7 cellular contexts compared by ENCODE assay signal in the genomic region with DNA sequence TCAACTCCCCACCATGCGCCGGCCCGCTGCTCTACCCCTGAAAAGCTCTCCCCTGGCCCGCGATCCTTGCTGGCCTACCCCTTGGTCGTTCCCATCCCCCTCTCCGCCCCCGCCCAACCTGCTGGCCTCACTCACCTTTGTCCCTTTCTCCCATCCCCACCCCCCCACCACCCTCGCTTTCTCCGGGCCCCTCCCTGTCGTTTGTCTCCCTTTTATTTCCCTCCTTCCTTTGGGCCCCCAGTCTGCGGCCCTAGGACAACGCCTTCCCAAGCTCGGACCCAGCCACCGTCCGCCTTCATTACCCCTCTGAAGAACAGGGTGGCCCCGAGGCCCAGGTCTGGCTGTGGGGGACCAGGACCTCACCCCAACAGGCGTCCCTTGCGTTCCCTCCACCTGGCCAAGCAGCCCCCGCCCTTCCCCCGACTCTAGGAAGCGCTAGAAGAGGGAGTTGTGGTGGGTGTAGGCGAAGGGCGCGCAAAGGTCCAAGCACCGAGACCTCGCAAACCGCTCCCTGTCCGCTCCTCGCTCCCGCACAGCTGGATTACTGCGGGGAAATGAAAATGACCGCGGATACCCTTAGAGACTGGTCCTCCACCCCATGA. TPM values are rescaled to one million over a fixed set of nuclear protein-coding genes. Genes with fewer than 3 reads are reported as not detected.
A peak's percentile ranks its signal among the peaks of the same experiment; 100 is the strongest.
DNase-seq lines count a peak whose midpoint lies in the region; ATAC-seq and TF ChIP-seq lines count a peak whose summit lies in the region.
"Had no signal": no experiment of that assay in that cellular context is flagged by ENCODE, and none has a peak within 500 bp of the region (broad histone marks: within the 10 kb centered on the region; RNA-seq: fewer than 3 reads in every experiment).

No MANE protein-coding gene starts in this region.

- peaks cover 16% of the 10 kb centered on the region for H3K4me1 ChIP-seq in cardiac muscle cell (ENCODE audit: low read depth)
- peaks cover 43% of the 10 kb centered on the region for H3K4me1 ChIP-seq in upper lobe of right lung

- peak overlapping the region; percentile 16 for H3K4me3 ChIP-seq in cardiac muscle cell
- peak overlapping the region; percentile 45 for H3K4me3 ChIP-seq in upper lobe of right lung

- ATAC-seq in left ventricle myocardium superior (no peak), upper lobe of right lung (no peak)

- H3K36me3 ChIP-seq in cardiac muscle cell (no peaks in the 10 kb centered on the region), upper lobe of right lung (no peaks in the 10 kb centered on the region)

- TF ChIP-seq CTCF in cardiac muscle cell (IDR thresholded peaks at IDR 0.05; ENCODE audit: low read depth, low read length) (no peak), upper lobe of right lung (IDR thresholded peaks at IDR 0.05) (no peak)

- intact Hi-C loops in left ventricle myocardium superior (cut with micrococcal nuclease) = loop anchor here (2.0 kb wide), 1 partner anchor 31 kb away; no protein-coding TSS in a partner anchor
- intact Hi-C loops in upper lobe of right lung (cut with DNase I) = loop anchor here (5.0 kb wide), 1 partner anchor 35 kb away; no protein-coding TSS in a partner anchor

- H3K27ac ChIP-seq in cardiac muscle cell (no peak overlapping the region), upper lobe of right lung (peak overlapping the region; percentile 74)
- H3K27ac ChIP-seq: VCaP had no signal

- H3K9me3 ChIP-seq in cardiac muscle cell (ENCODE audit: low read depth) = no peaks in the 10 kb centered on the region
- H3K9me3 ChIP-seq in upper lobe of right lung = no peaks in the 10 kb centered on the region

- H3K27me3 ChIP-seq in cardiac muscle cell (no peaks in the 10 kb centered on the region), upper lobe of right lung (no peaks in the 10 kb centered on the region)

- no peak for DNase-seq in cardiac muscle cell (ENCODE audit: low read depth in 1 of 2, low spot score in 1 of 2)
- no peak for DNase-seq in left ventricle myocardium superior
- DNase-seq in islet precursor cell = peak; percentile 80
- DNase-seq in upper lobe of right lung = no peak
- DNase-seq in NOMO-1 (lab: John Stamatoyannopoulos, UW; ENCODE audit: unreplicated experiment in 2 of 2) = no peak
- DNase-seq in NCI-H526 treated with DMSO at 0.1 percent for 48 hours (lab: John Stamatoyannopoulos, UW) = no peak

RNA-seq across cellular contexts. Expression of gene SLC7A7, which starts 6.9 kb away (rescaled TPM):
- total RNA-seq in cardiac muscle cell (1.3 and 2.3 TPM in 2 replicates), left ventricle myocardium superior (4.7 TPM), upper lobe of right lung (84.4 TPM)
- polyA plus RNA-seq in cardiac muscle cell = 1.4 and 1.9 TPM in 2 replicates

RNA-seq across cellular contexts. Expression of gene MRPL52, which starts 7.6 kb away (rescaled TPM):
- total RNA-seq in cardiac muscle cell (58.0 and 97.9 TPM in 2 replicates), left ventricle myocardium superior (113 TPM), upper lobe of right lung (58.4 TPM)
- polyA plus RNA-seq in cardiac muscle cell = 246 and 259 TPM in 2 replicates

RNA-seq across cellular contexts. Expression of gene MMP14, which starts 14.3 kb away (rescaled TPM):
- total RNA-seq in cardiac muscle cell = 24.6 and 48.1 TPM in 2 replicates
- polyA plus RNA-seq in cardiac muscle cell = 1.8 and 6.3 TPM in 2 replicates
- total RNA-seq in left ventricle myocardium superior = 19.9 TPM
- total RNA-seq in upper lobe of right lung = 149 TPM

RNA-seq across cellular contexts. Expression of gene LRP10, which starts 49.4 kb away (rescaled TPM):
- total RNA-seq in cardiac muscle cell (40.8 and 47.1 TPM in 2 replicates), left ventricle myocardium superior (61.9 TPM), upper lobe of right lung (142 TPM)
- polyA plus RNA-seq in cardiac muscle cell = 58.6 and 62.7 TPM in 2 replicates

RNA-seq across cellular contexts. Expression of gene OXA1L, which starts 55.6 kb away (rescaled TPM):
- total RNA-seq in cardiac muscle cell (137 and 160 TPM in 2 replicates), left ventricle myocardium superior (184 TPM), upper lobe of right lung (105 TPM)
- polyA plus RNA-seq in cardiac muscle cell = 53.4 and 71.5 TPM in 2 replicates

Comparison
In these comparisons a context has a peak if more than half of its experiments do, and no peak if none do; other contexts are left out.
1. RNA of gene SLC7A7, which starts 6.9 kb away (total RNA-seq): 84.4 TPM in upper lobe of right lung (single experiment); 4.7 TPM in left ventricle myocardium superior (single experiment) and 1.3 to 2.3 TPM in cardiac muscle cell; every median in the first group is over 10 times any median in the second.